In genomic region chr1:64984106-64984505, GRCh38 we compare ENCODE assay signal across 1 cellular context.
TF ChIP-seq lines count a peak whose summit lies in the region.

No MANE protein-coding gene starts in this region.

TF ChIP-seq in SK-N-SH, 30 proteins besides CTCF, POLR2A, EP300 and RAD21 (continued from another document):
- no peak for TF ChIP-seq NFIC (IDR thresholded peaks at IDR 0.05; ENCODE audit: borderline replicate concordance)
- no peak for TF ChIP-seq RFX5 (IDR thresholded peaks at IDR 0.05; ENCODE audit: low read length)
